ENCODE assay signal across 34 cellular contexts in genomic region chr5:4909086-4909485, GRCh38.
"Had no signal": no experiment of that assay in that cellular context is flagged by ENCODE, and none has a peak within 500 bp of the region (broad histone marks: within the 10 kb centered on the region; RNA-seq: fewer than 3 reads in every experiment).

No MANE protein-coding gene starts in this region.

- H3K27ac ChIP-seq: KMS-11 had no signal

- H3K36me3 ChIP-seq: MG63 had no signal

- H3K9me3 ChIP-seq: MG63 had no signal

- H3K4me3 ChIP-seq: MG63 had no signal

- H3K4me2 ChIP-seq: KMS-11 had no signal

- DNase-seq: Karpas-422, Kasumi-1, MG63, MM.1S, MV-4-11, NCI-H1048, NCI-H1092, NCI-H1092 treated with DMSO at 0.1 percent for 48 hours, NCI-H1105, NCI-H1105 treated with DMSO at 0.1 percent for 48 hours, NCI-H1417, NCI-H1417 treated with DMSO at 0.1 percent for 48 hours, NCI-H1436, NCI-H1436 treated with DMSO at 0.1 percent for 48 hours, NCI-H146, NCI-H1694, NCI-H1694 treated with DMSO at 0.1 percent for 48 hours, NCI-H187, NCI-H187 treated with DMSO at 0.1 percent for 48 hours, NCI-H1930, NCI-H2029, NCI-H2029 treated with DMSO at 0.1 percent for 48 hours, NCI-H2081, NCI-H2081 treated with DMSO at 0.1 percent for 48 hours, NCI-H2107, NCI-H2171, NCI-H2171 treated with DMSO at 0.1 percent for 48 hours, NCI-H2227 treated with DMSO at 0.1 percent for 48 hours, NCI-H226, NCI-H345, NCI-H446, NCI-H446 treated with DMSO at 0.1 percent for 48 hours, NCI-H510A had no signal

- H3K9ac ChIP-seq: KMS-11 had no signal
